15 cellular contexts compared by ENCODE assay signal in genomic region chr9:133813749-133814585, GRCh38.
A peak's percentile ranks its signal among the peaks of the same experiment; 100 is the strongest.
DNase-seq lines count a peak whose midpoint lies in the region; ATAC-seq, FAIRE-seq and TF ChIP-seq lines count a peak whose summit lies in the region.
"Had no signal": no experiment of that assay in that cellular context is flagged by ENCODE, and none has a peak within 500 bp of the region (broad histone marks: within the 10 kb centered on the region; RNA-seq: fewer than 3 reads in every experiment).

No MANE protein-coding gene starts in this region.

- BruUV-seq in IMR-90 (replicated peaks; lab: Mats Ljungman, UMichigan) = no TSS peak

- no peak overlapping the region for H3K27ac Mint-ChIP-seq in activated T-cell treated with anti-CD3 and anti-CD28 coated beads, Interleukin-2, amount 50 U/mL, for 72 hours
- H3K27ac Mint-ChIP-seq: natural killer cell had no signal

- peaks cover 6% of the 10 kb centered on the region for H3K36me3 ChIP-seq in IMR-90 (ENCODE audit: control insufficient read depth, insufficient read depth, low read length)
- no peaks in the 10 kb centered on the region for H3K36me3 ChIP-seq in sigmoid colon
- H3K36me3 ChIP-seq: thoracic aorta had no signal

- H3K4me3 ChIP-seq in IMR-90 (ENCODE audit: insufficient read depth, low read depth, low read length) (no peak overlapping the region), sigmoid colon (no peak overlapping the region)
- H3K4me3 ChIP-seq: dorsolateral prefrontal cortex, thoracic aorta had no signal

- TF ChIP-seq POLR2A in IMR-90 (IDR thresholded peaks at IDR 0.05; ENCODE audit: low read depth, low read length) (no peak), sigmoid colon (IDR thresholded peaks at IDR 0.05) (no peak)

- H3K9me1 ChIP-seq in IMR-90 (ENCODE audit: insufficient read depth, low read length) = peaks cover 3% of the 10 kb centered on the region

- no peaks in the 10 kb centered on the region for H3K9me3 ChIP-seq in IMR-90 (ENCODE audit: control insufficient read depth, insufficient read depth, low read length)
- H3K9me3 ChIP-seq in sigmoid colon = no peaks in the 10 kb centered on the region
- H3K9me3 ChIP-seq: thoracic aorta had no signal

- H2BK20ac ChIP-seq in IMR-90 (ENCODE audit: low read depth, low read length) = no peak overlapping the region

- intact Hi-C loops in IMR-90 (cut with micrococcal nuclease) = no loop called here
- intact Hi-C loops in left ventricle myocardium superior (cut with micrococcal nuclease) = no loop called here
- intact Hi-C loops in sigmoid colon (cut with DNase I) = no loop called here

- TF ChIP-seq EP300 in sigmoid colon (IDR thresholded peaks at IDR 0.05) = no peak

- no peak overlapping the region for H2AFZ ChIP-seq in IMR-90 (replicated peaks; ENCODE audit: low read length, poor library complexity)

- no peak overlapping the region for H4K5ac ChIP-seq in IMR-90 (ENCODE audit: low read depth, low read length)

- H2BK15ac ChIP-seq in IMR-90 (ENCODE audit: low read depth, low read length) = no peak overlapping the region

- dilution Hi-C loops in IMR-90 (cut with HindIII; ENCODE audit: low sequenced_read_pairs, unreplicated experiment) = no loop called here

- no peak overlapping the region for H4K91ac ChIP-seq in IMR-90 (ENCODE audit: insufficient read depth, low read depth, low read length)

- no peak overlapping the region for H4K8ac ChIP-seq in IMR-90 (ENCODE audit: low read depth in 2 of 2, low read length in 2 of 2)

- in situ Hi-C loops in IMR-90 (cut with MboI; ENCODE audit: low sequenced_read_pairs) = loop anchor here (25.0 kb wide), 1 partner anchor 598 kb away; no protein-coding TSS in a partner anchor

- H3K27me3 ChIP-seq in IMR-90 (ENCODE audit: control insufficient read depth, insufficient read depth, low read length) (no peaks in the 10 kb centered on the region), sigmoid colon (no peaks in the 10 kb centered on the region)

- DNase-seq in IMR-90 (peak; percentile 26), RWPE1 (ENCODE audit: low spot score) (no peak), left ventricle myocardium superior (peak; percentile 81), sigmoid colon (peak; percentile 75), GM19239 (ENCODE audit: insufficient read length, low spot score) (no peak)
- DNase-seq in activated T-cell treated with anti-CD3 and anti-CD28 coated beads, Interleukin-2, amount 50 U/mL, for 72 hours = no peak
- DNase-seq: activated T-cell treated with anti-CD3 and anti-CD28 coated beads, Interleukin-2, amount 50 U/mL, for 48 hours; COR-L47; natural killer cell; NCI-H2029 had no signal

- H3K9me3 Mint-ChIP-seq in activated T-cell treated with anti-CD3 and anti-CD28 coated beads, Interleukin-2, amount 50 U/mL, for 72 hours = no peaks in the 10 kb centered on the region
- H3K9me3 Mint-ChIP-seq: natural killer cell had no signal

- no peak overlapping the region for H2BK5ac ChIP-seq in IMR-90 (ENCODE audit: low read depth, low read length, poor library complexity, severe bottlenecking)

- CTCF ChIA-PET in IMR-90 (lab: Yijun Ruan, JAX) (no interaction called here), RWPE1 (lab: Yijun Ruan, JAX) (interaction anchor here (0.7 to 1.2 kb wide), 2 partner anchors 67 to 181 kb away, joined by 3 read pairs; no protein-coding TSS in a partner anchor)

- no peak overlapping the region for H3K27ac ChIP-seq in IMR-90 (ENCODE audit: insufficient read depth, low read length)
- peak overlapping the region; percentile 24 for H3K27ac ChIP-seq in RWPE1
- no peak overlapping the region for H3K27ac ChIP-seq in sigmoid colon
- H3K27ac ChIP-seq: thoracic aorta had no signal

- peak overlapping the region; percentile 85 for H2AK9ac ChIP-seq in IMR-90 (replicated peaks; ENCODE audit: low read depth, low read length, poor library complexity)

- FAIRE-seq in GM19239 (lab: Jason Lieb, UNC) = no peak
- FAIRE-seq: astrocyte had no signal

- H3K36me3 Mint-ChIP-seq in activated T-cell treated with anti-CD3 and anti-CD28 coated beads, Interleukin-2, amount 50 U/mL, for 72 hours (ENCODE audit: insufficient read depth in 2 of 2) = no peaks in the 10 kb centered on the region
- H3K36me3 Mint-ChIP-seq: natural killer cell had no signal

- no peak for TF ChIP-seq RAD21 in IMR-90 (IDR thresholded peaks at IDR 0.05; ENCODE audit: low read length)

- H3K9ac ChIP-seq in IMR-90 (ENCODE audit: low read depth, low read length) = no peak overlapping the region

- H3K56ac ChIP-seq in IMR-90 (ENCODE audit: extremely low read depth, insufficient read depth, low read length) = no peak overlapping the region

- H3K14ac ChIP-seq in IMR-90 (replicated peaks; ENCODE audit: low read depth, low read length) = no peak overlapping the region

- H3K4me3 Mint-ChIP-seq in activated T-cell treated with anti-CD3 and anti-CD28 coated beads, Interleukin-2, amount 50 U/mL, for 72 hours = no peak overlapping the region
- H3K4me3 Mint-ChIP-seq: natural killer cell had no signal

- H3K4ac ChIP-seq in IMR-90 (ENCODE audit: low read depth, low read length) = no peak overlapping the region

- no peak overlapping the region for H2BK120ac ChIP-seq in IMR-90 (ENCODE audit: low read depth, low read length)

- no peaks in the 10 kb centered on the region; the same call in 1 of the 2 replicates for H4K20me1 ChIP-seq in IMR-90 (ENCODE audit: insufficient read depth, low read length)

- H3K27me3 Mint-ChIP-seq in activated T-cell treated with anti-CD3 and anti-CD28 coated beads, Interleukin-2, amount 50 U/mL, for 72 hours (ENCODE audit: low read depth) = no peaks in the 10 kb centered on the region

- H3K79me1 ChIP-seq in IMR-90 (ENCODE audit: low read depth in 1 of 2, low read length in 2 of 2) = peaks cover 0 to 22% of the 10 kb centered on the region in 2 experiments; a peak in 1 of 4 replicates

- H3K4me1 ChIP-seq in IMR-90 (ENCODE audit: control insufficient read depth, insufficient read depth, low read length) = no peaks in the 10 kb centered on the region; the same call in 1 of the 2 replicates
- peaks cover 0 to 11% (median 0%) of the 10 kb centered on the region in 4 donors for H3K4me1 ChIP-seq in sigmoid colon

- WGBS in IMR-90 (ENCODE audit: extremely low coverage in 2 of 2, insufficient read length in 1 of 2), 2 experiments = 74% methylated on average over 11 of the region's 29 CpGs; no CpG with 5 or more reads in 1 of the 2 experiments
- 81 to 91% methylated on average over 29 of the region's 29 CpGs for WGBS in sigmoid colon, 2 donors

- H3K4me1 Mint-ChIP-seq in activated T-cell treated with anti-CD3 and anti-CD28 coated beads, Interleukin-2, amount 50 U/mL, for 72 hours (ENCODE audit: low read depth) = no peaks in the 10 kb centered on the region
- H3K4me1 Mint-ChIP-seq: natural killer cell had no signal

- no peak for ATAC-seq in IMR-90 (ENCODE audit: low read depth)
- ATAC-seq in left ventricle myocardium superior = peak; percentile 96
- ATAC-seq in activated T-cell treated with anti-CD3 and anti-CD28 coated beads, Interleukin-2, amount 50 U/mL, for 72 hours (replicated peaks in 1 of 2) = no peak
- ATAC-seq in HG02884 (IDR thresholded peaks at IDR 0.05; ENCODE audit: unreplicated experiment) = no peak
- no peak for ATAC-seq in HG03469 (IDR thresholded peaks at IDR 0.05; ENCODE audit: unreplicated experiment)
- ATAC-seq: natural killer cell had no signal

- H3K23ac ChIP-seq in IMR-90 (ENCODE audit: low read depth, low read length) = no peak overlapping the region

- H2AK5ac ChIP-seq in IMR-90 (ENCODE audit: low read depth, low read length) = no peak overlapping the region

- no peak overlapping the region for H3K18ac ChIP-seq in IMR-90 (ENCODE audit: low read depth, low read length)

- POLR2A ChIA-PET in IMR-90 (lab: Charles Lee; ENCODE audit: unreplicated experiment) (no interaction called here), RWPE1 (lab: Yijun Ruan, JAX; ENCODE audit: low non-redundant PET) (no interaction called here)

- TF ChIP-seq CTCF in IMR-90 (conservative IDR thresholded peaks at IDR 0.05; ENCODE audit: low read depth, low read length) (no peak), RWPE1 (conservative IDR thresholded peaks at IDR 0.05; ENCODE audit: low read depth) (no peak), sigmoid colon (IDR thresholded peaks at IDR 0.05) (no peak)

- no peak overlapping the region for H3K4me2 ChIP-seq in IMR-90 (ENCODE audit: low read depth, low read length)

TF ChIP-seq in IMR-90, 13 proteins besides CTCF, POLR2A, EP300 and RAD21:
- no peak for TF ChIP-seq RFX5 (IDR thresholded peaks at IDR 0.05; ENCODE audit: low read depth, low read length)
- TF ChIP-seq RCOR1 (IDR thresholded peaks at IDR 0.05; ENCODE audit: insufficient replicate concordance, low read length) = no peak
- TF ChIP-seq NFE2L2 (IDR thresholded peaks at IDR 0.05; ENCODE audit: low read depth, low read length) = no peak
- no peak for TF ChIP-seq USF2 (IDR thresholded peaks at IDR 0.05; ENCODE audit: low read depth, low read length)
- no peak for TF ChIP-seq MAZ (IDR thresholded peaks at IDR 0.05; ENCODE audit: borderline replicate concordance, low read depth, low read length)
- TF ChIP-seq CHD1 (IDR thresholded peaks at IDR 0.05; ENCODE audit: low read depth, low read length) = no peak
- no peak for TF ChIP-seq ELK1 (IDR thresholded peaks at IDR 0.05; ENCODE audit: borderline replicate concordance, low read depth, low read length)
- no peak for TF ChIP-seq MAFK (IDR thresholded peaks at IDR 0.05; ENCODE audit: low read depth, low read length)

Comparison
In these comparisons a context has a peak if more than half of its experiments do, and no peak if none do; other contexts are left out.
1. DNase-seq: peak in IMR-90 (single experiment), left ventricle myocardium superior (single experiment) and sigmoid colon (single experiment); none in RWPE1 (single experiment), GM19239 (single experiment) and activated T-cell treated with anti-CD3 and anti-CD28 coated beads, Interleukin-2, amount 50 U/mL, for 72 hours (0 of 2).